Comparison of ENCODE assay signal across 15 cellular contexts in genomic region chr10:86480571-86480970, GRCh38. TPM values are rescaled to one million over a fixed set of nuclear protein-coding genes. Genes with fewer than 3 reads are reported as not detected.
DNase-seq lines count a peak whose midpoint lies in the region; ATAC-seq and FAIRE-seq lines count a peak whose summit lies in the region.
"Had no signal": no experiment of that assay in that cellular context is flagged by ENCODE, and none has a peak within 500 bp of the region (broad histone marks: within the 10 kb centered on the region; RNA-seq: fewer than 3 reads in every experiment).

No MANE protein-coding gene starts in this region.

- ATAC-seq in activated CD8-positive, alpha-beta memory T cell treated with anti-CD3 and anti-CD28 coated beads, Interleukin-2, amount 10 ng/mL, durations not matched to agents 7 days and 5 days: no peak
- ATAC-seq in GM19035 (IDR thresholded peaks at IDR 0.05; ENCODE audit: unreplicated experiment): no peak

- H3K9me3 Mint-ChIP-seq in activated CD8-positive, alpha-beta memory T cell treated with anti-CD3 and anti-CD28 coated beads, Interleukin-2, amount 10 ng/mL, durations not matched to agents 7 days and 5 days (ENCODE audit: low read depth): no peaks in the 10 kb centered on the region

- CTCF ChIA-PET in activated CD8-positive, alpha-beta memory T cell treated with anti-CD3 and anti-CD28 coated beads, Interleukin-2, amount 10 ng/mL, durations not matched to agents 7 days and 5 days (lab: Charles Lee): interaction anchor here (1.7 kb wide), 1 partner anchor 81 kb away, joined by 9 read pairs; no protein-coding TSS in a partner anchor

- H3K4me3 Mint-ChIP-seq in activated CD8-positive, alpha-beta memory T cell treated with anti-CD3 and anti-CD28 coated beads, Interleukin-2, amount 10 ng/mL, durations not matched to agents 7 days and 5 days: no peak overlapping the region

- peaks cover 22% of the 10 kb centered on the region for H3K36me3 Mint-ChIP-seq in activated CD8-positive, alpha-beta memory T cell treated with anti-CD3 and anti-CD28 coated beads, Interleukin-2, amount 10 ng/mL, durations not matched to agents 7 days and 5 days

- H3K27ac Mint-ChIP-seq in activated CD8-positive, alpha-beta memory T cell treated with anti-CD3 and anti-CD28 coated beads, Interleukin-2, amount 10 ng/mL, durations not matched to agents 7 days and 5 days: peak overlapping the region; percentile 7

- peak; percentile 61 for FAIRE-seq in RCC 7860 (lab: Jason Lieb, UNC)

- no peaks in the 10 kb centered on the region for H3K4me1 Mint-ChIP-seq in activated CD8-positive, alpha-beta memory T cell treated with anti-CD3 and anti-CD28 coated beads, Interleukin-2, amount 10 ng/mL, durations not matched to agents 7 days and 5 days

- no peak for DNase-seq in activated CD8-positive, alpha-beta memory T cell treated with anti-CD3 and anti-CD28 coated beads, Interleukin-2, amount 10 ng/mL, durations not matched to agents 7 days and 5 days
- DNase-seq in activated CD8-positive, alpha-beta memory T cell treated with anti-CD3 and anti-CD28 coated beads, Interleukin-2, amount 50 U/mL, for 4 hours: no peak
- peak; percentile 21 for DNase-seq in RCC 7860 (ENCODE audit: low spot score)
- peak; percentile 15 for DNase-seq in iris pigment epithelial cell (ENCODE audit: low read depth)
- peak; percentile 78 for DNase-seq in renal cortical epithelial cell (ENCODE audit: low read depth)
- DNase-seq in stimulated activated CD4-positive, alpha-beta T cell treated with anti-CD3 and anti-CD28 coated beads, Interleukin-4, amount 100 ng/mL, for 1 hour: no peak
- DNase-seq in RPMI8226: no peak
- DNase-seq: C1 segment of cervical spinal cord, Calu3, H7, NCI-H1436 treated with DMSO at 0.1 percent for 48 hours, NCI-H2081, NCI-H524, SIG-M5 had no signal

- no peaks in the 10 kb centered on the region for H3K27me3 Mint-ChIP-seq in activated CD8-positive, alpha-beta memory T cell treated with anti-CD3 and anti-CD28 coated beads, Interleukin-2, amount 10 ng/mL, durations not matched to agents 7 days and 5 days

RNA-seq across cellular contexts. Expression of gene WAPL, which starts 41.0 kb away (rescaled TPM):
- total RNA-seq in activated CD8-positive, alpha-beta memory T cell treated with anti-CD3 and anti-CD28 coated beads, Interleukin-2, amount 10 ng/mL, durations not matched to agents 7 days and 5 days: 10 to 100 TPM; 48.5 to 52.6 TPM
- 53.1 and 72.5 TPM in 2 replicates for total RNA-seq in renal cortical epithelial cell

Comparison
In these comparisons a context has a peak if more than half of its experiments do, and no peak if none do; other contexts are left out.
1. DNase-seq: peak in RCC 7860 (single experiment), iris pigment epithelial cell (single experiment) and renal cortical epithelial cell (single experiment); none in activated CD8-positive, alpha-beta memory T cell treated with anti-CD3 and anti-CD28 coated beads, Interleukin-2, amount 10 ng/mL, durations not matched to agents 7 days and 5 days (single experiment), activated CD8-positive, alpha-beta memory T cell treated with anti-CD3 and anti-CD28 coated beads, Interleukin-2, amount 50 U/mL, for 4 hours (single experiment), stimulated activated CD4-positive, alpha-beta T cell treated with anti-CD3 and anti-CD28 coated beads, Interleukin-4, amount 100 ng/mL, for 1 hour (single experiment) and RPMI8226 (single experiment).